8 cellular contexts compared by ENCODE assay signal in genomic region chr12:68932701-68933563, GRCh38. TPM values are rescaled to one million over a fixed set of nuclear protein-coding genes. Genes with fewer than 3 reads are reported as not detected.
DNase-seq lines count a peak whose midpoint lies in the region; ATAC-seq and TF ChIP-seq lines count a peak whose summit lies in the region.

Gene CPM (minus strand): TSS chr12:68933171. CDS start chr12:68932837, 334 bp downstream.

- BruUV-seq in IMR-90 (replicated peaks; lab: Mats Ljungman, UMichigan) = no TSS peak

- no peak within 1 kb of the TSS for H2BK20ac ChIP-seq in IMR-90 (ENCODE audit: low read depth, low read length)

- no peak within 1 kb of the TSS for H4K5ac ChIP-seq in IMR-90 (ENCODE audit: low read depth, low read length)

- H4K8ac ChIP-seq in IMR-90 (ENCODE audit: low read depth in 2 of 2, low read length in 2 of 2) = peak within 1 kb of the TSS in 1 of 2 experiments; percentile 3; a peak in 1 of 4 replicates

- CTCF ChIA-PET in IMR-90 (lab: Yijun Ruan, JAX) = no interaction called here

- peak within 1 kb of the TSS; percentile 90 for H2AFZ ChIP-seq in IMR-90 (replicated peaks; ENCODE audit: low read length, poor library complexity)

- H3K18ac ChIP-seq in IMR-90 (ENCODE audit: low read depth, low read length) = no peak within 1 kb of the TSS; the same call in 1 of the 2 replicates

- H3K4me3 ChIP-seq in IMR-90 (ENCODE audit: insufficient read depth, low read depth, low read length) (peak within 1 kb of the TSS; percentile 58), uterus (peak within 1 kb of the TSS; percentile 28 to 63)

- peak within 1 kb of the TSS; percentile 25 for H3K9ac ChIP-seq in IMR-90 (ENCODE audit: low read depth, low read length)

- H3K9me3 ChIP-seq in IMR-90 (ENCODE audit: control insufficient read depth, insufficient read depth, low read length) (no peaks in the 10 kb centered on the region), uterus (no peaks in the 10 kb centered on the region)

- H3K27ac ChIP-seq in IMR-90 (ENCODE audit: insufficient read depth, low read length) (no peak within 1 kb of the TSS), angular gyrus (ENCODE audit: low read depth, low read length) (peak within 1 kb of the TSS; percentile 74), uterus (no peak within 1 kb of the TSS)

- H3K23ac ChIP-seq in IMR-90 (ENCODE audit: low read depth, low read length) = peak within 1 kb of the TSS; percentile 56; the same call in 1 of the 2 replicates

- H3K27me3 ChIP-seq in IMR-90 (ENCODE audit: control insufficient read depth, insufficient read depth, low read length) (peaks cover 7% of the 10 kb centered on the region), uterus (no peaks in the 10 kb centered on the region)

- TF ChIP-seq POLR2A in IMR-90 (IDR thresholded peaks at IDR 0.05; ENCODE audit: low read depth, low read length) = no peak
- TF ChIP-seq POLR2A in uterus (IDR thresholded peaks at IDR 0.05) = peak; percentile 56 to 76

- no peak within 1 kb of the TSS for H2BK15ac ChIP-seq in IMR-90 (ENCODE audit: low read depth, low read length)

- ATAC-seq in GM21515 (IDR thresholded peaks at IDR 0.05; ENCODE audit: unreplicated experiment) = peak; percentile 94
- ATAC-seq in IMR-90 (ENCODE audit: low read depth) = peak; percentile 99

- H3K36me3 ChIP-seq in IMR-90 (ENCODE audit: control insufficient read depth, insufficient read depth, low read length) (no peaks in the 10 kb centered on the region), uterus (no peaks in the 10 kb centered on the region)

- H3K4ac ChIP-seq in IMR-90 (ENCODE audit: low read depth, low read length) = no peak within 1 kb of the TSS

- H2BK5ac ChIP-seq in IMR-90 (ENCODE audit: low read depth, low read length, poor library complexity, severe bottlenecking) = no peak within 1 kb of the TSS

- TF ChIP-seq CTCF in IMR-90 (conservative IDR thresholded peaks at IDR 0.05; ENCODE audit: low read depth, low read length) (no peak), uterus (IDR thresholded peaks at IDR 0.05) (no peak)

- H3K56ac ChIP-seq in IMR-90 (ENCODE audit: extremely low read depth, insufficient read depth, low read length) = no peak within 1 kb of the TSS

- H4K20me1 ChIP-seq in IMR-90 (ENCODE audit: insufficient read depth, low read length) = no peaks in the 10 kb centered on the region

- dilution Hi-C loops in IMR-90 (cut with HindIII; ENCODE audit: low sequenced_read_pairs, unreplicated experiment) = no loop called here

- no peaks in the 10 kb centered on the region for H3K9me1 ChIP-seq in IMR-90 (ENCODE audit: insufficient read depth, low read length)

- POLR2A ChIA-PET in IMR-90 (lab: Charles Lee; ENCODE audit: unreplicated experiment) = no interaction called here

- peak within 1 kb of the TSS; percentile 4; the same call in 1 of the 2 replicates for H3K14ac ChIP-seq in IMR-90 (replicated peaks; ENCODE audit: low read depth, low read length)

- H3K79me1 ChIP-seq in IMR-90 (ENCODE audit: low read depth in 1 of 2, low read length in 2 of 2) = no peaks in the 10 kb centered on the region

- no peak within 1 kb of the TSS for H2BK120ac ChIP-seq in IMR-90 (ENCODE audit: low read depth, low read length)

- H2AK9ac ChIP-seq in IMR-90 (replicated peaks; ENCODE audit: low read depth, low read length, poor library complexity) = peak within 1 kb of the TSS; percentile 76

- H3K4me2 ChIP-seq in IMR-90 (ENCODE audit: low read depth, low read length) = peak within 1 kb of the TSS; percentile 95

- no peaks in the 10 kb centered on the region for H3K4me1 ChIP-seq in IMR-90 (ENCODE audit: control insufficient read depth, insufficient read depth, low read length)
- H3K4me1 ChIP-seq in uterus = no peaks in the 10 kb centered on the region

- no peak for TF ChIP-seq RAD21 in IMR-90 (IDR thresholded peaks at IDR 0.05; ENCODE audit: low read length)

- no peak within 1 kb of the TSS for H2AK5ac ChIP-seq in IMR-90 (ENCODE audit: low read depth, low read length)

- intact Hi-C loops in IMR-90 (cut with micrococcal nuclease) (loop anchor here (1.0 kb wide), 1 partner anchor 137 kb away; no protein-coding TSS in a partner anchor), uterus (cut with DNase I; ENCODE audit: low total_unique reads) (no loop called here)

- no peak within 1 kb of the TSS for H4K91ac ChIP-seq in IMR-90 (ENCODE audit: insufficient read depth, low read depth, low read length)

- WGBS in IMR-90 (ENCODE audit: extremely low coverage in 2 of 2, insufficient read length in 1 of 2), 2 experiments = 2% methylated on average over 40 of the region's 81 CpGs; no CpG with 5 or more reads in 1 of the 2 experiments

- DNase-seq in DMS53 (lab: John Stamatoyannopoulos, UW) (peak; percentile 98), IMR-90 (peak; percentile 25), T-helper 2 cell (peak; percentile 39 to 85 (median 59)), hippocampal formation (lab: John Stamatoyannopoulos, UW) (peak; percentile 58 to 75), retina (peak; percentile 73), uterus (peak; percentile 18 to 31)

- in situ Hi-C loops in IMR-90 (cut with MboI; ENCODE audit: low sequenced_read_pairs) = no loop called here

TF ChIP-seq in IMR-90, 13 proteins besides CTCF, POLR2A, EP300 and RAD21:
- TF ChIP-seq RFX5 (IDR thresholded peaks at IDR 0.05; ENCODE audit: low read depth, low read length) = no peak
- TF ChIP-seq FOS (IDR thresholded peaks at IDR 0.05; ENCODE audit: low read depth, low read length) = no peak
- no peak for TF ChIP-seq CEBPB (IDR thresholded peaks at IDR 0.05; ENCODE audit: low read depth, low read length)
- no peak for TF ChIP-seq RCOR1 (IDR thresholded peaks at IDR 0.05; ENCODE audit: insufficient replicate concordance, low read length)
- no peak for TF ChIP-seq NFE2L2 (IDR thresholded peaks at IDR 0.05; ENCODE audit: low read depth, low read length)
- TF ChIP-seq SMC3 (IDR thresholded peaks at IDR 0.05; ENCODE audit: low read depth, low read length) = no peak
- TF ChIP-seq MAFK (IDR thresholded peaks at IDR 0.05; ENCODE audit: low read depth, low read length) = no peak
- TF ChIP-seq CHD1 (IDR thresholded peaks at IDR 0.05; ENCODE audit: low read depth, low read length) = no peak
- no peak for TF ChIP-seq USF2 (IDR thresholded peaks at IDR 0.05; ENCODE audit: low read depth, low read length)
- no peak for TF ChIP-seq MAZ (IDR thresholded peaks at IDR 0.05; ENCODE audit: borderline replicate concordance, low read depth, low read length)
- TF ChIP-seq ELK1 (IDR thresholded peaks at IDR 0.05; ENCODE audit: borderline replicate concordance, low read depth, low read length) = no peak
- no peak for TF ChIP-seq MXI1 (IDR thresholded peaks at IDR 0.05; ENCODE audit: borderline replicate concordance, low read depth, low read length)
- TF ChIP-seq BHLHE40 (IDR thresholded peaks at IDR 0.05; ENCODE audit: low read depth, low read length) = no peak

RNA-seq across cellular contexts. Expression of gene CPM, which starts in this region (rescaled TPM):
- 7.2 and 8.8 TPM in 2 replicates for total RNA-seq in IMR-90 (2012; rRNA removed)
- 1.9 and 2.0 TPM in 2 replicates for polyA plus RNA-seq in IMR-90 (2012; rRNA removed)
- 0.36 and 0.88 TPM in 2 replicates for polyA plus RNA-seq in IMR-90 (2012; cell fraction: cytosol; rRNA removed)
- polyA plus RNA-seq in IMR-90 (2012; cell fraction: nucleus; rRNA removed; ENCODE audit: low replicate concordance) = 0.23 and 0.52 TPM in 2 replicates
- total RNA-seq in uterus = 10 to 100 TPM in 2 of 4 donors, 1 to 10 TPM in 2; 4.4 to 20.0 (median 10.7) TPM

Comparison
In these comparisons a context has a peak if more than half of its experiments do, and no peak if none do; other contexts are left out.
1. DNase-seq: peak in every context shown above with its lines; median percentile 98 in DMS53; 73 in retina; 66 in hippocampal formation; 59 in T-helper 2 cell; 25 in IMR-90; 24 in uterus.